1 cellular context compared by ENCODE assay signal in the genomic region with DNA sequence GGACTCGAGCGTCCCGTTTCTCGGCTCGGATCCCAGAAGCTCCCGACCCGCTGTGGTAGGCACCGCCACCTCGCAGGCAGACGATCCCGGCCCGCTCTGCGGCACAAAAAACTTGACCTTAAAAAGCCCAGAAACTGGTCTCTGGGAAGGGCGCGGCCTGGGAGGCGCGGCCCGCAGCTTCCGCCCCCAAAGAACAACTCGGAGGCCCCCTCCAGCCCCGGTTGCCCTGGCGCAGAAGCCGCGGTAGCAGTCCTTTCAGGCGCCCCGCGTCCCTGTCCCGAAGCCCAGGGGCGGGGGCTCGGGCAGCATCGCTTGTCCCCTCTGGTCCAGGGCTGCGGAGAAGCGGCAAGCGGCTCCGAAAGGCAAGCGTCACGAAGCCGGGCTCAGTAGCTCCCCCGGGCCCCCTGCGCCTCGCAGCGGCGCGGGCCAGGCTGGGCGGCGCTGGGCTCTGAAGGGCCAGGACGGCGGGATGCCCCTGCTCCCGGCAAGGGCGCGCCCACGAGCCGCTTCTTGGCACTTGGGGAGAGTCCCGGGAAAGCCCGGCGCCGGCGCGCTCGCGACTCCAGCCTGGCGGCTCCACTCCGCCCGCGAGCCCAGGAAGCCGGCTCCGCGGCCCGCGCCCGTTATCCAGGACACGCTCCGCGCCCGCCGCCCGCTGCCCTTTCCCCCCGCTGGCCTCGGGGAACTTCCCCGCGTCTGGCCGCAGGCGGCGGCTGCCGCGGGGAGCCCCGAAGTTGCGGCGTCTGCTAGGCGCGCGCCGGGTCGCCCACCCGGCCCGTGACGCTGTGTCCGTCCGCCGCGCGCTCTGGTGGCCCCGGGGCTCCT.
A peak's percentile ranks its signal among the peaks of the same experiment; 100 is the strongest.
TF ChIP-seq lines count a peak whose summit lies in the region.

A gene with protein sequence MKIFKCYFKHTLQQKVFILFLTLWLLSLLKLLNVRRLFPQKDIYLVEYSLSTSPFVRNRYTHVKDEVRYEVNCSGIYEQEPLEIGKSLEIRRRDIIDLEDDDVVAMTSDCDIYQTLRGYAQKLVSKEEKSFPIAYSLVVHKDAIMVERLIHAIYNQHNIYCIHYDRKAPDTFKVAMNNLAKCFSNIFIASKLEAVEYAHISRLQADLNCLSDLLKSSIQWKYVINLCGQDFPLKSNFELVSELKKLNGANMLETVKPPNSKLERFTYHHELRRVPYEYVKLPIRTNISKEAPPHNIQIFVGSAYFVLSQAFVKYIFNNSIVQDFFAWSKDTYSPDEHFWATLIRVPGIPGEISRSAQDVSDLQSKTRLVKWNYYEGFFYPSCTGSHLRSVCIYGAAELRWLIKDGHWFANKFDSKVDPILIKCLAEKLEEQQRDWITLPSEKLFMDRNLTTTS (minus strand): TSS at position 98 of the 825 bp plus-strand sequence. CDS start 22,521 bp downstream, outside the sequence.

TF ChIP-seq in HEK293, 187 proteins besides CTCF, POLR2A, EP300 and RAD21 (continued from another document):
- TF ChIP-seq, protein P1, sequence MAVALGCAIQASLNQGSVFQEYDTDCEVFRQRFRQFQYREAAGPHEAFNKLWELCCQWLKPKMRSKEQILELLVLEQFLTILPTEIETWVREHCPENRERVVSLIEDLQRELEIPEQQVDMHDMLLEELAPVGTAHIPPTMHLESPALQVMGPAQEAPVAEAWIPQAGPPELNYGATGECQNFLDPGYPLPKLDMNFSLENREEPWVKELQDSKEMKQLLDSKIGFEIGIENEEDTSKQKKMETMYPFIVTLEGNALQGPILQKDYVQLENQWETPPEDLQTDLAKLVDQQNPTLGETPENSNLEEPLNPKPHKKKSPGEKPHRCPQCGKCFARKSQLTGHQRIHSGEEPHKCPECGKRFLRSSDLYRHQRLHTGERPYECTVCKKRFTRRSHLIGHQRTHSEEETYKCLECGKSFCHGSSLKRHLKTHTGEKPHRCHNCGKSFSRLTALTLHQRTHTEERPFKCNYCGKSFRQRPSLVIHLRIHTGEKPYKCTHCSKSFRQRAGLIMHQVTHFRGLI (tag by site-specific recombination; IDR thresholded peaks at IDR 0.05): peak; percentile 11; the same call in 1 of the 2 replicates
- TF ChIP-seq ZNF600 (tag by site-specific recombination; IDR thresholded peaks at IDR 0.05) (0 out of 2 replicates have a peak, but pooled peaks have one; percentile 34), ZFP41 (tag by site-specific recombination; IDR thresholded peaks at IDR 0.05; ENCODE audit: borderline replicate concordance) (no peak), SP2 (tag by site-specific recombination; IDR thresholded peaks at IDR 0.05) (no peak), MEIS1 (CRISPR knock-in tag; IDR thresholded peaks at IDR 0.05; ENCODE audit: borderline replicate concordance) (no peak; the same call in 1 of the 2 replicates), KLF8 (tag by site-specific recombination; IDR thresholded peaks at IDR 0.05) (peak; percentile 30; the same call in 1 of the 2 replicates), ZBTB7A (tag by site-specific recombination; IDR thresholded peaks at IDR 0.05; ENCODE audit: low read depth) (no peak), ZNF157 (tag by site-specific recombination; IDR thresholded peaks at IDR 0.05) (no peak), ZNF266 (tag by site-specific recombination; IDR thresholded peaks at IDR 0.05; ENCODE audit: low read depth) (no peak), ZFP69B (tag by site-specific recombination; IDR thresholded peaks at IDR 0.05) (no peak), ZNF558 (tag by site-specific recombination; IDR thresholded peaks at IDR 0.05) (no peak), ZBTB8A (tag by site-specific recombination; IDR thresholded peaks at IDR 0.05) (peak; percentile 81), ZNF76 (tag by site-specific recombination; IDR thresholded peaks at IDR 0.05; ENCODE audit: borderline replicate concordance, low read depth) (peak; percentile 81; the same call in 1 of the 2 replicates), IKZF3 (tag by site-specific recombination; IDR thresholded peaks at IDR 0.05) (peak; percentile 45), ZSCAN30 (tag by site-specific recombination; IDR thresholded peaks at IDR 0.05) (0 out of 2 replicates have a peak, but pooled peaks have one; percentile 0), ZNF214 (tag by site-specific recombination; IDR thresholded peaks at IDR 0.05; ENCODE audit: borderline replicate concordance) (no peak), ZBTB20 (tag by site-specific recombination; IDR thresholded peaks at IDR 0.05) (peak; percentile 80), ZBTB17 (tag by site-specific recombination; IDR thresholded peaks at IDR 0.05) (peak; percentile 59), ZNF2 (tag by site-specific recombination; IDR thresholded peaks at IDR 0.05) (peak; percentile 46), OSR2 (tag by site-specific recombination; IDR thresholded peaks at IDR 0.05) (peak; percentile 64; the same call in 1 of the 2 replicates)
- TF ChIP-seq, protein P2, sequence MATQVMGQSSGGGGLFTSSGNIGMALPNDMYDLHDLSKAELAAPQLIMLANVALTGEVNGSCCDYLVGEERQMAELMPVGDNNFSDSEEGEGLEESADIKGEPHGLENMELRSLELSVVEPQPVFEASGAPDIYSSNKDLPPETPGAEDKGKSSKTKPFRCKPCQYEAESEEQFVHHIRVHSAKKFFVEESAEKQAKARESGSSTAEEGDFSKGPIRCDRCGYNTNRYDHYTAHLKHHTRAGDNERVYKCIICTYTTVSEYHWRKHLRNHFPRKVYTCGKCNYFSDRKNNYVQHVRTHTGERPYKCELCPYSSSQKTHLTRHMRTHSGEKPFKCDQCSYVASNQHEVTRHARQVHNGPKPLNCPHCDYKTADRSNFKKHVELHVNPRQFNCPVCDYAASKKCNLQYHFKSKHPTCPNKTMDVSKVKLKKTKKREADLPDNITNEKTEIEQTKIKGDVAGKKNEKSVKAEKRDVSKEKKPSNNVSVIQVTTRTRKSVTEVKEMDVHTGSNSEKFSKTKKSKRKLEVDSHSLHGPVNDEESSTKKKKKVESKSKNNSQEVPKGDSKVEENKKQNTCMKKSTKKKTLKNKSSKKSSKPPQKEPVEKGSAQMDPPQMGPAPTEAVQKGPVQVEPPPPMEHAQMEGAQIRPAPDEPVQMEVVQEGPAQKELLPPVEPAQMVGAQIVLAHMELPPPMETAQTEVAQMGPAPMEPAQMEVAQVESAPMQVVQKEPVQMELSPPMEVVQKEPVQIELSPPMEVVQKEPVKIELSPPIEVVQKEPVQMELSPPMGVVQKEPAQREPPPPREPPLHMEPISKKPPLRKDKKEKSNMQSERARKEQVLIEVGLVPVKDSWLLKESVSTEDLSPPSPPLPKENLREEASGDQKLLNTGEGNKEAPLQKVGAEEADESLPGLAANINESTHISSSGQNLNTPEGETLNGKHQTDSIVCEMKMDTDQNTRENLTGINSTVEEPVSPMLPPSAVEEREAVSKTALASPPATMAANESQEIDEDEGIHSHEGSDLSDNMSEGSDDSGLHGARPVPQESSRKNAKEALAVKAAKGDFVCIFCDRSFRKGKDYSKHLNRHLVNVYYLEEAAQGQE (tag by site-specific recombination; IDR thresholded peaks at IDR 0.05): no peak
- TF ChIP-seq, protein P3, sequence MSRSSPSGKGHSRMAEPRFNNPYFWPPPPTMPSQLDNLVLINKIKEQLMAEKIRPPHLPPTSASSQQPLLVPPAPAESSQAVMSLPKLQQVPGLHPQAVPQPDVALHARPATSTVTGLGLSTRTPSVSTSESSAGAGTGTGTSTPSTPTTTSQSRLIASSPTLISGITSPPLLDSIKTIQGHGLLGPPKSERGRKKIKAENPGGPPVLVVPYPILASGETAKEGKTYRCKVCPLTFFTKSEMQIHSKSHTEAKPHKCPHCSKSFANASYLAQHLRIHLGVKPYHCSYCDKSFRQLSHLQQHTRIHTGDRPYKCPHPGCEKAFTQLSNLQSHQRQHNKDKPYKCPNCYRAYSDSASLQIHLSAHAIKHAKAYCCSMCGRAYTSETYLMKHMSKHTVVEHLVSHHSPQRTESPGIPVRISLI (tag by site-specific recombination; IDR thresholded peaks at IDR 0.05): 0 out of 2 replicates have a peak, but pooled peaks have one; percentile 6
- TF ChIP-seq, protein P4, sequence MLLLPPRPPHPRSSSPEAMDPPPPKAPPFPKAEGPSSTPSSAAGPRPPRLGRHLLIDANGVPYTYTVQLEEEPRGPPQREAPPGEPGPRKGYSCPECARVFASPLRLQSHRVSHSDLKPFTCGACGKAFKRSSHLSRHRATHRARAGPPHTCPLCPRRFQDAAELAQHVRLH (tag by site-specific recombination; IDR thresholded peaks at IDR 0.05): no peak
TF ChIP-seq in HEK293: peak in this region for 25.
